ENCODE assay signal across 1 cellular context in genomic region chr2:25980951-25981350, GRCh38.
A peak's percentile ranks its signal among the peaks of the same experiment; 100 is the strongest.
TF ChIP-seq lines count a peak whose summit lies in the region.

No MANE protein-coding gene starts in this region.

TF ChIP-seq in HepG2, 621 proteins besides CTCF, POLR2A, EP300 and RAD21:
- TF ChIP-seq ZNF235 (CRISPR knock-in tag; IDR thresholded peaks at IDR 0.05; ENCODE audit: borderline replicate concordance) (no peak), ZNF503 (CRISPR knock-in tag; IDR thresholded peaks at IDR 0.05) (no peak), ZBTB33 (CRISPR knock-in tag; IDR thresholded peaks at IDR 0.05) (peak; percentile 86), HNRNPL (IDR thresholded peaks at IDR 0.05; ENCODE audit: low read depth, low read length) (0 out of 2 replicates have a peak, but pooled peaks have one; percentile 32), SUZ12 (IDR thresholded peaks at IDR 0.05; ENCODE audit: low read depth, low read length) (no peak), THAP8 (CRISPR knock-in tag; IDR thresholded peaks at IDR 0.05; ENCODE audit: borderline replicate concordance) (no peak), ZSCAN9 (CRISPR knock-in tag; IDR thresholded peaks at IDR 0.05; ENCODE audit: borderline replicate concordance) (no peak)
